25 cellular contexts compared by ENCODE assay signal in the genomic region with DNA sequence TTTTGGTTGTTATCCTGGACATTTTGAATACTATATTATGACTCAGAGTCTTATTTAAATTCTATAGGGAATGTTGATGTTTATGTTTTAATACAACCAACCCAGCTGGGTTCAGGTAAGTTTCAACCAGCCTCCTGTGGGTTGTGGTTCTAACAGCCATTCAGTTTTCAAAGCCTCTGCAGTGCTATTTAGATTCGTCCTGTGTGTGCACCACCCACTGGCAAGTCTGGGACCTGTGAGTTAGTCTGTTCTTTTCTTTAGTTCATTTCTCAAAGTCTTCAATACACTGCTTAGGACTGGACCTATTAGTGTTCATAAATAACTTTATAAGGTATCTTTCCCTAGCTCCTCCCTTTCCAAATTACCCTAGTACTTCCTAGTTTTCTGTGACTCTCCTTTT.
DNase-seq lines count a peak whose midpoint lies in the region; ATAC-seq and TF ChIP-seq lines count a peak whose summit lies in the region.
"Had no signal": no experiment of that assay in that cellular context is flagged by ENCODE, and none has a peak within 500 bp of the region (broad histone marks: within the 10 kb centered on the region; RNA-seq: fewer than 3 reads in every experiment).

No MANE protein-coding gene starts in this region.

- H3K27ac Mint-ChIP-seq in GM23338, result no peak overlapping the region
- no peak overlapping the region for H3K27ac Mint-ChIP-seq in neural progenitor cell
- H3K27ac Mint-ChIP-seq: B cell, HFFc6 had no signal

- H3K4me2 ChIP-seq in GM23338 (no peak overlapping the region), OCI-LY7 (ENCODE audit: low read length) (no peak overlapping the region), neural progenitor cell (no peak overlapping the region)
- H3K4me2 ChIP-seq: A549 had no signal

- BruUV-seq in OCI-LY7 (replicated peaks; lab: Mats Ljungman, UMichigan), result no TSS peak

- H3K4me1 Mint-ChIP-seq in GM23338, result peaks cover 9% of the 10 kb centered on the region
- peaks cover 8% of the 10 kb centered on the region for H3K4me1 Mint-ChIP-seq in neural progenitor cell
- H3K4me1 Mint-ChIP-seq: B cell had no signal

- H3K36me3 Mint-ChIP-seq in GM23338 (ENCODE audit: low read depth) (no peaks in the 10 kb centered on the region), neural progenitor cell (no peaks in the 10 kb centered on the region)

- H3K36me3 ChIP-seq in GM23338 (ENCODE audit: insufficient read depth), result no peaks in the 10 kb centered on the region
- no peaks in the 10 kb centered on the region for H3K36me3 ChIP-seq in OCI-LY7 (ENCODE audit: insufficient read depth, low read length)
- H3K36me3 ChIP-seq in neural progenitor cell, result no peaks in the 10 kb centered on the region

- H3K79me2 ChIP-seq in GM23338 (replicated peaks; ENCODE audit: insufficient read depth) (no peaks in the 10 kb centered on the region), OCI-LY7 (ENCODE audit: insufficient read depth, low read depth, low read length) (no peaks in the 10 kb centered on the region), neural progenitor cell (ENCODE audit: low read depth) (no peaks in the 10 kb centered on the region)

- H2AFZ ChIP-seq in GM23338 (no peak overlapping the region), OCI-LY7 (ENCODE audit: low read length) (no peak overlapping the region), neural progenitor cell (replicated peaks) (no peak overlapping the region)

- H3K9me2 ChIP-seq in GM23338 (ENCODE audit: insufficient read depth), result no peaks in the 10 kb centered on the region
- no peaks in the 10 kb centered on the region for H3K9me2 ChIP-seq in OCI-LY7 (ENCODE audit: insufficient read depth, low read length)

- H3K27me3 Mint-ChIP-seq in GM23338 (ENCODE audit: insufficient read depth, low read depth, poor library complexity) (peaks cover 5% of the 10 kb centered on the region), neural progenitor cell (ENCODE audit: insufficient read depth, low read depth) (peaks cover 3% of the 10 kb centered on the region)

- H3K27me3 ChIP-seq in GM23338 (ENCODE audit: insufficient read depth), result no peaks in the 10 kb centered on the region
- no peaks in the 10 kb centered on the region for H3K27me3 ChIP-seq in neural progenitor cell
- H3K27me3 ChIP-seq in dorsolateral prefrontal cortex, result no peaks in the 10 kb centered on the region

- no peaks in the 10 kb centered on the region; the same call in 1 of the 2 replicates for H4K20me1 ChIP-seq in GM23338 (replicated peaks; ENCODE audit: insufficient read depth)
- no peaks in the 10 kb centered on the region for H4K20me1 ChIP-seq in OCI-LY7 (ENCODE audit: insufficient read depth, low read length)
- no peaks in the 10 kb centered on the region for H4K20me1 ChIP-seq in neural progenitor cell (ENCODE audit: low read depth)

- no peak overlapping the region for H3K27ac ChIP-seq in GM23338 (ENCODE audit: low read depth)
- no peak overlapping the region for H3K27ac ChIP-seq in OCI-LY7 (ENCODE audit: low read depth, low read length, poor library complexity, severe bottlenecking)
- H3K27ac ChIP-seq in neural progenitor cell, result no peak overlapping the region
- H3K27ac ChIP-seq in dorsolateral prefrontal cortex, result no peak overlapping the region
- H3K27ac ChIP-seq: A549, SK-N-MC had no signal

- DNase-seq in GM23338 (ENCODE audit: low spot score) (no peak), HT-29 (ENCODE audit: low spot score) (peak; percentile 19), OCI-LY7 (ENCODE audit: low spot score) (no peak), neural progenitor cell (ENCODE audit: low spot score) (no peak), NCI-H524 treated with DMSO at 0.1 percent for 48 hours (lab: John Stamatoyannopoulos, UW) (no peak), dorsolateral prefrontal cortex (no peak), RKO (ENCODE audit: low spot score) (no peak)
- DNase-seq: DMS79, HFFc6, KBM-7, MV-4-11, NCI-H1417 treated with DMSO at 0.1 percent for 48 hours, NCI-H187, NCI-H2107, NCI-H2227 treated with DMSO at 0.1 percent for 48 hours, NCI-H510A, NCI-H774, PC-3, RPMI8226, SHP77, SW 1271 had no signal

- CTCF ChIA-PET in OCI-LY7 (lab: Charles Lee; ENCODE audit: unreplicated experiment), result no interaction called here

- H3F3A ChIP-seq in GM23338 (replicated peaks; ENCODE audit: low read depth) (no peaks in the 10 kb centered on the region), neural progenitor cell (ENCODE audit: low read depth) (no peaks in the 10 kb centered on the region)

- peak; percentile 58 for ATAC-seq in GM23338
- ATAC-seq: A549, HepG2, PC-3 had no signal

- H3K9ac ChIP-seq in neural progenitor cell, result no peak overlapping the region

- intact Hi-C loops in OCI-LY7 (cut with micrococcal nuclease; ENCODE audit: unreplicated experiment), result no loop called here
- intact Hi-C loops in dorsolateral prefrontal cortex (cut with DNase I), result loop anchor here in 1 of 2 donors (10.0 kb wide), 1 partner anchor 55 kb away; no protein-coding TSS in a partner anchor

- H3K4me3 Mint-ChIP-seq in GM23338 (no peak overlapping the region), neural progenitor cell (no peak overlapping the region)
- H3K4me3 Mint-ChIP-seq: B cell, HFFc6 had no signal

- POLR2A ChIA-PET in OCI-LY7 (lab: Charles Lee), result no interaction called here

- peak in 1 of 2 experiments; percentile 34; a peak in 1 of 4 replicates for TF ChIP-seq CTCF in GM23338 (conservative IDR thresholded peaks at IDR 0.05; ENCODE audit: low read depth in 2 of 2)
- 0 out of 2 replicates have a peak, but pooled peaks have one; percentile 30 for TF ChIP-seq CTCF in OCI-LY7 (conservative IDR thresholded peaks at IDR 0.05; ENCODE audit: low read length)
- TF ChIP-seq CTCF in neural progenitor cell (IDR thresholded peaks at IDR 0.05), result peak; percentile 18
- no peak for TF ChIP-seq CTCF in dorsolateral prefrontal cortex (IDR thresholded peaks at IDR 0.05 in 54 of 56, conservative IDR thresholded peaks at IDR 0.05 in 2 of 56; ENCODE audit: low read depth in 1 of 56, partially characterized antibody in 56 of 56)

- H3K4me1 ChIP-seq in GM23338 (ENCODE audit: insufficient read depth) (no peaks in the 10 kb centered on the region), OCI-LY7 (ENCODE audit: insufficient read depth, low read length, poor library complexity, severe bottlenecking) (no peaks in the 10 kb centered on the region), neural progenitor cell (peaks cover 3% of the 10 kb centered on the region)
- H3K4me1 ChIP-seq: A549 had no signal

- H3K9me3 Mint-ChIP-seq in GM23338, result no peaks in the 10 kb centered on the region
- H3K9me3 Mint-ChIP-seq in neural progenitor cell, result peaks cover 5% of the 10 kb centered on the region

- H3K4me3 ChIP-seq in GM23338 (no peak overlapping the region), OCI-LY7 (ENCODE audit: low read depth, low read length, poor library complexity, severe bottlenecking) (no peak overlapping the region), neural progenitor cell (no peak overlapping the region), dorsolateral prefrontal cortex (no peak overlapping the region)
- H3K4me3 ChIP-seq: A549, SK-N-MC had no signal

- H3K9me3 ChIP-seq in OCI-LY7 (ENCODE audit: low read length) (no peaks in the 10 kb centered on the region), neural progenitor cell (ENCODE audit: low read depth) (no peaks in the 10 kb centered on the region)
- H3K9me3 ChIP-seq: A549 had no signal

TF ChIP-seq in GM23338, 12 proteins besides CTCF, POLR2A, EP300 and RAD21:
- TF ChIP-seq EZH2phosphoT487 (IDR thresholded peaks at IDR 0.05; ENCODE audit: unreplicated experiment), result no peak
- TF ChIP-seq STAT1 (IDR thresholded peaks at IDR 0.05; ENCODE audit: unreplicated experiment), result no peak
- TF ChIP-seq ZNF331 (CRISPR knock-in tag; IDR thresholded peaks at IDR 0.05; ENCODE audit: low read depth), result no peak

Comparison
In these comparisons a context has a peak if more than half of its experiments do, and no peak if none do; other contexts are left out.
1. CTCF ChIP-seq: peak in OCI-LY7 (single experiment) and neural progenitor cell (single experiment); none in dorsolateral prefrontal cortex (0 of 56).